In the genomic region with DNA sequence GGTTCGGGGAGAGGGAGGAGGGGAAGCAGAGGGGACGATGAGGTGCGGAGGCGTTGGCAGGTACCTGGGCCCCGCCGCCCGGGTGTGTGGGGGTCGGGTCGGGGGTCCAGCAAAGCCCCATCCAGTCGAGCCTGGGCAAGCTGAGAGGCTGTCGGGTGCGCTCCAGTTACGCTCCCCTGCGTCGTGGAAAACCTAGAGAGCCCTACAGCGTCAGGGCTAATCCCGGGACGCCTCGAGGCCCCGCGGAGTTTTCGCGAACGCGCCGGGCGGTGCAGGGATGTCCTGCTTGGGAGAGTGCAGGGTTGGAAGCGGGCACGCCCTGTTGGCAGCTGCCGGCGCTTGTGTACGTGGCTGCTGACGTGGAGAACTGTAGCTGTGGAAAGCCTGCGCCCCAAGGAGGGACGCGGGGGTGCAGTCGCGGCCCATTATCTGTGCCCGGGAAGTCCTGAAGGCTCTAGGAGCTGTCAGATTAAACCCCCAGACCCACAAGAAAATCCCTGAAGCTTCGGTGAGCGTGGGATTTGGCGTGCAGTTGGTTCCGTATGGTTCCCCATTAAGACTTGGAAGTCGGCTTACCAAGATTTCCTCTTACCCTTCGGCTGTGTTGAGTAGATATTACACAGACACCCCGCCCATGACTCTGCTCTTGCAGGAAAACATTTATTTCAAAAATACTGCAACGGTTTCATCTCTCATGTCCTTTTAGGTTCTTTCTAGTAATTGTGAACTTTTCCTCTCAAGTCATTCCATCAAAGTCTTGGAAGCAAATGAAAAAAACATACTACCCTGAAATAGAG, we compare ENCODE assay signal across 8 cellular contexts. TPM values are rescaled to one million over a fixed set of nuclear protein-coding genes. Genes with fewer than 3 reads are reported as not detected.
DNase-seq lines count a peak whose midpoint lies in the region; ATAC-seq lines count a peak whose summit lies in the region.

No MANE protein-coding gene starts in this region.

- H3K4me1 ChIP-seq in naive thymus-derived CD4-positive, alpha-beta T cell (ENCODE audit: control insufficient read depth in 2 of 2, insufficient read depth in 2 of 2, low read length in 2 of 2) = peaks cover 5 to 25% of the 10 kb centered on the region in 2 donors

- POLR2A ChIA-PET in naive thymus-derived CD4-positive, alpha-beta T cell (lab: Charles Lee) = interaction anchor here (0.7 to 2.7 kb wide), 15 partner anchors 9 to 295 kb away, joined by 3 to 37 read pairs (median 5); partner anchors contain the start of gene SLC38A1

- peaks cover 9% of the 10 kb centered on the region for H3K36me3 Mint-ChIP-seq in activated T-cell treated with anti-CD3 and anti-CD28 coated beads, Interleukin-2, amount 50 U/mL, for 24 hours (ENCODE audit: low read depth)
- H3K36me3 Mint-ChIP-seq in naive thymus-derived CD4-positive, alpha-beta T cell = peaks cover 0 to 17% (median 5%) of the 10 kb centered on the region in 5 donors
- H3K36me3 Mint-ChIP-seq in stimulated activated naive B cell treated with anti-CD40 and anti-IgM and Interleukin-4, amounts not matched to agents 10 μg/mL and 1 μg/mL and 100 μg/mL, for 72 hours = no peaks in the 10 kb centered on the region

- peak; percentile 39 for ATAC-seq in GM18907 (IDR thresholded peaks at IDR 0.05; ENCODE audit: unreplicated experiment)
- ATAC-seq in HG03159 (IDR thresholded peaks at IDR 0.05; ENCODE audit: unreplicated experiment) = peak; percentile 42
- peak; percentile 89 for ATAC-seq in esophagus mucosa
- ATAC-seq in naive thymus-derived CD4-positive, alpha-beta T cell = peak; percentile 80
- peak; percentile 66 to 70 for ATAC-seq in stimulated activated naive B cell treated with anti-CD40 and anti-IgM and Interleukin-4, amounts not matched to agents 10 μg/mL and 1 μg/mL and 100 μg/mL, for 72 hours (replicated peaks)

- H3K27me3 Mint-ChIP-seq in activated T-cell treated with anti-CD3 and anti-CD28 coated beads, Interleukin-2, amount 50 U/mL, for 24 hours = no peaks in the 10 kb centered on the region
- H3K27me3 Mint-ChIP-seq in naive thymus-derived CD4-positive, alpha-beta T cell = no peaks in the 10 kb centered on the region
- no peaks in the 10 kb centered on the region for H3K27me3 Mint-ChIP-seq in stimulated activated naive B cell treated with anti-CD40 and anti-IgM and Interleukin-4, amounts not matched to agents 10 μg/mL and 1 μg/mL and 100 μg/mL, for 72 hours

- H3K4me3 Mint-ChIP-seq in activated T-cell treated with anti-CD3 and anti-CD28 coated beads, Interleukin-2, amount 50 U/mL, for 24 hours = peak overlapping the region; percentile 85
- H3K4me3 Mint-ChIP-seq in naive thymus-derived CD4-positive, alpha-beta T cell = peak overlapping the region; percentile 82 to 95 (median 91)
- peak overlapping the region; percentile 85 to 96 for H3K4me3 Mint-ChIP-seq in stimulated activated naive B cell treated with anti-CD40 and anti-IgM and Interleukin-4, amounts not matched to agents 10 μg/mL and 1 μg/mL and 100 μg/mL, for 72 hours

- peaks cover 0 to 6% (median 0%) of the 10 kb centered on the region in 3 experiments for H3K36me3 ChIP-seq in naive thymus-derived CD4-positive, alpha-beta T cell (ENCODE audit: control insufficient read depth in 2 of 3, insufficient read depth in 3 of 3, low read length in 3 of 3)

- peaks cover 2% of the 10 kb centered on the region for H3K9me3 Mint-ChIP-seq in activated T-cell treated with anti-CD3 and anti-CD28 coated beads, Interleukin-2, amount 50 U/mL, for 24 hours
- H3K9me3 Mint-ChIP-seq in naive thymus-derived CD4-positive, alpha-beta T cell = no peaks in the 10 kb centered on the region
- H3K9me3 Mint-ChIP-seq in stimulated activated naive B cell treated with anti-CD40 and anti-IgM and Interleukin-4, amounts not matched to agents 10 μg/mL and 1 μg/mL and 100 μg/mL, for 72 hours = no peaks in the 10 kb centered on the region

- peak overlapping the region; percentile 96 for H3K27ac Mint-ChIP-seq in activated T-cell treated with anti-CD3 and anti-CD28 coated beads, Interleukin-2, amount 50 U/mL, for 24 hours
- peak overlapping the region; percentile 90 to 98 (median 97) for H3K27ac Mint-ChIP-seq in naive thymus-derived CD4-positive, alpha-beta T cell
- peak overlapping the region; percentile 99 for H3K27ac Mint-ChIP-seq in stimulated activated naive B cell treated with anti-CD40 and anti-IgM and Interleukin-4, amounts not matched to agents 10 μg/mL and 1 μg/mL and 100 μg/mL, for 72 hours

- peak overlapping the region; percentile 94 for H3K27ac ChIP-seq in naive thymus-derived CD4-positive, alpha-beta T cell (ENCODE audit: low read depth, low read length)

- peak overlapping the region; percentile 61 for H3K4me3 ChIP-seq in naive thymus-derived CD4-positive, alpha-beta T cell (ENCODE audit: low read length)

- CTCF ChIA-PET in naive thymus-derived CD4-positive, alpha-beta T cell (lab: Charles Lee) = no interaction called here

- intact Hi-C loops in naive thymus-derived CD4-positive, alpha-beta T cell (cut with micrococcal nuclease) = loop anchor here (1.0 to 10.0 kb wide), 13 partner anchors 12 to 1428 kb away; partner anchors contain the start of genes SCAF11 (in 2 of the 2), SLC38A2 (in 2 of the 2), ANO6 (in 1 of the 2) and RPAP3 (in 1 of the 2)

- no peaks in the 10 kb centered on the region for H3K27me3 ChIP-seq in naive thymus-derived CD4-positive, alpha-beta T cell (ENCODE audit: control insufficient read depth in 2 of 2, insufficient read depth in 2 of 2, low read length in 2 of 2)

- no peaks in the 10 kb centered on the region for H3K9me3 ChIP-seq in naive thymus-derived CD4-positive, alpha-beta T cell (ENCODE audit: control insufficient read depth in 2 of 3, low read length in 3 of 3)

- H3K4me1 Mint-ChIP-seq in activated T-cell treated with anti-CD3 and anti-CD28 coated beads, Interleukin-2, amount 50 U/mL, for 24 hours (ENCODE audit: low read depth) = peaks cover 50% of the 10 kb centered on the region
- H3K4me1 Mint-ChIP-seq in naive thymus-derived CD4-positive, alpha-beta T cell = peaks cover 24 to 59% (median 52%) of the 10 kb centered on the region in 7 donors
- H3K4me1 Mint-ChIP-seq in stimulated activated naive B cell treated with anti-CD40 and anti-IgM and Interleukin-4, amounts not matched to agents 10 μg/mL and 1 μg/mL and 100 μg/mL, for 72 hours = peaks cover 30 to 44% of the 10 kb centered on the region in 2 donors

- DNase-seq in AG20443 (ENCODE audit: low spot score) = peak; percentile 74
- DNase-seq in NOMO-1 treated with dmso at 0.1 percent for 144 hours (lab: John Stamatoyannopoulos, UW; ENCODE audit: unreplicated experiment) = peak; percentile 60
- DNase-seq in activated T-cell treated with anti-CD3 and anti-CD28 coated beads, Interleukin-2, amount 50 U/mL, for 24 hours = peak; percentile 82
- peak; percentile 54 to 88 (median 81) for DNase-seq in naive thymus-derived CD4-positive, alpha-beta T cell
- DNase-seq in stimulated activated naive B cell treated with anti-CD40 and anti-IgM and Interleukin-4, amounts not matched to agents 10 μg/mL and 1 μg/mL and 100 μg/mL, for 72 hours = peak; percentile 76

RNA-seq across cellular contexts. Expression of gene SLC38A2, which starts 11.3 kb away (rescaled TPM):
- 245 TPM for total RNA-seq in esophagus mucosa
- total RNA-seq in naive thymus-derived CD4-positive, alpha-beta T cell = 100 to 1,000 TPM; 157 to 269 (median 175) TPM
- polyA plus RNA-seq in naive thymus-derived CD4-positive, alpha-beta T cell = 100 to 1,000 TPM in 1 of 2 donors, 10 to 100 TPM in 1; 61.5 to 122 TPM

Comparison
In these comparisons a context has a peak if more than half of its experiments do, and no peak if none do; other contexts are left out.
1. Peak in every context shown above with its lines: DNase-seq, ATAC-seq, H3K4me3 ChIP-seq and H3K27ac ChIP-seq.
2. ATAC-seq: peak in every context shown above with its lines; median percentile 89 in esophagus mucosa; 80 in naive thymus-derived CD4-positive, alpha-beta T cell; 68 in stimulated activated naive B cell treated with anti-CD40 and anti-IgM and Interleukin-4, amounts not matched to agents 10 μg/mL and 1 μg/mL and 100 μg/mL, for 72 hours; 42 in HG03159; 39 in GM18907.